Comparison of ENCODE assay signal across 20 cellular contexts in the genomic region with DNA sequence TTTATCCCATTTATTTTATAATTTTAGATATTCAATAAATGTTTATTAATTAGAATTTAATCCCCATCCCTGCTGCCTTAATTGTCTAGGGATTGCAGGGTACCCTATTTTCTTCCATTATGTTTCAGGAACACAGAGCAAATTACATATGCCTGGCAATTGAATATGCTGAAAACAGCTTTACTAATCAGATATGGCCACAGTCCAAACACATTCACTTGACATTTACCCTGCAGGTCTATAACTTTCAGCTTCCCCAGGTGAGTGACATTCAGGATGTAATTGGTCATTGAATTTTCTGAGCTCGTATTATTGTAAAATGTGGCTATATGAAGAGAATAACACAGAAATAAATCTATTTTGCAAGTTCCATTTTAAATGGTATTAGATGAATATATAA.
DNase-seq lines count a peak whose midpoint lies in the region; ATAC-seq and TF ChIP-seq lines count a peak whose summit lies in the region.
"Had no signal": no experiment of that assay in that cellular context is flagged by ENCODE, and none has a peak within 500 bp of the region (broad histone marks: within the 10 kb centered on the region; RNA-seq: fewer than 3 reads in every experiment).

No MANE protein-coding gene starts in this region.

- 7% methylated on average over 1 of the region's 1 CpG for WGBS in SK-N-SH (ENCODE audit: low lambda C conversion rate)

- no peak for TF ChIP-seq CTCF in SK-N-SH (IDR thresholded peaks at IDR 0.05)

- peak in 1 of 2 experiments; percentile 40; a peak in 1 of 4 replicates for TF ChIP-seq EP300 in SK-N-SH (IDR thresholded peaks at IDR 0.05; ENCODE audit: borderline replicate concordance in 1 of 2, low read depth in 1 of 2, low read length in 1 of 2)

- H3K27me3 ChIP-seq in SK-N-SH (ENCODE audit: insufficient read depth), result no peaks in the 10 kb centered on the region
- H3K27me3 ChIP-seq: BE2C had no signal

- no peaks in the 10 kb centered on the region; the same call in 1 of the 2 replicates for H3K9me3 ChIP-seq in SK-N-SH
- H3K9me3 ChIP-seq: BE2C, HAP-1 had no signal

- H2AFZ ChIP-seq in SK-N-SH (ENCODE audit: low read depth), result no peak overlapping the region
- H2AFZ ChIP-seq: GM23338, PC-9 had no signal

- no peaks in the 10 kb centered on the region for H3F3A ChIP-seq in SK-N-SH (replicated peaks; ENCODE audit: insufficient read depth)

- H3K9me2 ChIP-seq in SK-N-SH, result no peaks in the 10 kb centered on the region

- DNase-seq in SK-N-SH (peak; percentile 15), NCI-H1417 (lab: John Stamatoyannopoulos, UW) (peak in 2 of 3 experiments; percentile 50 to 89), NCI-H748 (lab: John Stamatoyannopoulos, UW; ENCODE audit: unreplicated experiment) (peak; percentile 51), HCEC 1CT (no peak), GM03348 (ENCODE audit: low spot score) (no peak), immature natural killer cell (no peak)
- DNase-seq: BE2C, DND-41, KG1, NCI-H1694 treated with DMSO at 0.1 percent for 48 hours, NCI-H2171, NCI-H345, NCI-H524, PC-9, RPMI8226, SHP77 treated with DMSO at 0.1 percent for 48 hours had no signal

- no peaks in the 10 kb centered on the region for H3K79me2 ChIP-seq in SK-N-SH (ENCODE audit: insufficient read depth)

- H3K4me3 Mint-ChIP-seq in immature natural killer cell, result no peak overlapping the region
- H3K4me3 Mint-ChIP-seq: GM23338 had no signal

- H3K4me1 Mint-ChIP-seq in immature natural killer cell, result no peaks in the 10 kb centered on the region
- H3K4me1 Mint-ChIP-seq: GM23338 had no signal

- H4K20me1 ChIP-seq in SK-N-SH (ENCODE audit: insufficient read depth), result no peaks in the 10 kb centered on the region

- peaks cover 0 to 1% (median 0%) of the 10 kb centered on the region in 3 donors for H3K27me3 Mint-ChIP-seq in immature natural killer cell (ENCODE audit: low read depth in 3 of 3)

- no peaks in the 10 kb centered on the region for H3K36me3 Mint-ChIP-seq in immature natural killer cell

- no peak overlapping the region for H3K4me3 ChIP-seq in SK-N-SH (ENCODE audit: low read depth in 2 of 2, low read length in 1 of 2)
- H3K4me3 ChIP-seq: GM23338, HAP-1, PC-9, SK-N-MC had no signal

- no peak overlapping the region for H3K9ac ChIP-seq in SK-N-SH

- no peak overlapping the region for H3K27ac ChIP-seq in SK-N-SH (ENCODE audit: low read depth in 2 of 2, low read length in 1 of 2)
- H3K27ac ChIP-seq: PC-9 had no signal

- no peaks in the 10 kb centered on the region for H3K36me3 ChIP-seq in SK-N-SH (replicated peaks in 1 of 2; ENCODE audit: control insufficient read depth in 1 of 2, insufficient read depth in 2 of 2, low read length in 1 of 2)
- H3K36me3 ChIP-seq: BE2C, HAP-1 had no signal

- CTCF ChIA-PET in SK-N-SH (lab: Yijun Ruan, JAX), result no interaction called here

- no peak for ATAC-seq in SK-N-SH treated with all-trans-retinoic acid at 6 μM for 48 hours
- ATAC-seq: GM23338 had no signal

- no peak overlapping the region for H3K27ac Mint-ChIP-seq in immature natural killer cell
- H3K27ac Mint-ChIP-seq: GM23338 had no signal

- H3K4me2 ChIP-seq in SK-N-SH, result no peak overlapping the region
- H3K4me2 ChIP-seq: GM23338, PC-9 had no signal

- H3K9me3 Mint-ChIP-seq in immature natural killer cell, result peaks cover 0 to 11% (median 0%) of the 10 kb centered on the region in 6 donors
- H3K9me3 Mint-ChIP-seq: GM23338 had no signal

- no peak for TF ChIP-seq RAD21 in SK-N-SH (IDR thresholded peaks at IDR 0.05; ENCODE audit: low read length)

- POLR2A ChIA-PET in SK-N-SH (lab: Yijun Ruan, JAX), result no interaction called here

- no peaks in the 10 kb centered on the region; a peak in 1 of 4 replicates for H3K4me1 ChIP-seq in SK-N-SH (ENCODE audit: control insufficient read depth in 1 of 2, insufficient read depth in 2 of 2, low read depth in 1 of 2, low read length in 1 of 2)
- H3K4me1 ChIP-seq: BE2C, HAP-1 had no signal

TF ChIP-seq in SK-N-SH, 30 proteins besides CTCF, POLR2A, EP300 and RAD21:
- TF ChIP-seq FOXM1 (IDR thresholded peaks at IDR 0.05; ENCODE audit: low read depth) (no peak), GATA2 (CRISPR knock-in tag; IDR thresholded peaks at IDR 0.05) (peak; percentile 70), RCOR1 (IDR thresholded peaks at IDR 0.05; ENCODE audit: low read length) (peak; percentile 17; the same call in 1 of the 2 replicates)

TF ChIP-seq in SK-N-SH treated with all-trans-retinoic acid at 6 μM for 48 hours, 23 proteins besides CTCF, POLR2A, EP300 and RAD21:
- TF ChIP-seq ISL1 (CRISPR knock-in tag; IDR thresholded peaks at IDR 0.05) (no peak), BACH2 (CRISPR knock-in tag; IDR thresholded peaks at IDR 0.05; ENCODE audit: borderline replicate concordance) (no peak), RARB (CRISPR knock-in tag; IDR thresholded peaks at IDR 0.05) (no peak), ZNF8 (CRISPR knock-in tag; IDR thresholded peaks at IDR 0.05) (no peak), ZFP30 (CRISPR knock-in tag; IDR thresholded peaks at IDR 0.05) (no peak), OSR1 (CRISPR knock-in tag; IDR thresholded peaks at IDR 0.05) (no peak), SNAI2 (CRISPR knock-in tag; IDR thresholded peaks at IDR 0.05) (no peak), TSHZ2 (CRISPR knock-in tag; IDR thresholded peaks at IDR 0.05) (no peak), TOX (CRISPR knock-in tag; IDR thresholded peaks at IDR 0.05; ENCODE audit: borderline replicate concordance) (no peak), TCF4 (CRISPR knock-in tag; IDR thresholded peaks at IDR 0.05; ENCODE audit: borderline replicate concordance) (no peak), CSDC2 (CRISPR knock-in tag; IDR thresholded peaks at IDR 0.05) (no peak), ESRRG (CRISPR knock-in tag; IDR thresholded peaks at IDR 0.05) (no peak)
- TF ChIP-seq, protein P1, sequence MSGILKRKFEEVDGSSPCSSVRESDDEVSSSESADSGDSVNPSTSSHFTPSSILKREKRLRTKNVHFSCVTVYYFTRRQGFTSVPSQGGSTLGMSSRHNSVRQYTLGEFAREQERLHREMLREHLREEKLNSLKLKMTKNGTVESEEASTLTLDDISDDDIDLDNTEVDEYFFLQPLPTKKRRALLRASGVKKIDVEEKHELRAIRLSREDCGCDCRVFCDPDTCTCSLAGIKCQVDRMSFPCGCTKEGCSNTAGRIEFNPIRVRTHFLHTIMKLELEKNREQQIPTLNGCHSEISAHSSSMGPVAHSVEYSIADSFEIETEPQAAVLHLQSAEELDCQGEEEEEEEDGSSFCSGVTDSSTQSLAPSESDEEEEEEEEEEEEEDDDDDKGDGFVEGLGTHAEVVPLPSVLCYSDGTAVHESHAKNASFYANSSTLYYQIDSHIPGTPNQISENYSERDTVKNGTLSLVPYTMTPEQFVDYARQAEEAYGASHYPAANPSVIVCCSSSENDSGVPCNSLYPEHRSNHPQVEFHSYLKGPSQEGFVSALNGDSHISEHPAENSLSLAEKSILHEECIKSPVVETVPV (CRISPR knock-in tag; IDR thresholded peaks at IDR 0.05), result no peak
- TF ChIP-seq, protein P2, sequence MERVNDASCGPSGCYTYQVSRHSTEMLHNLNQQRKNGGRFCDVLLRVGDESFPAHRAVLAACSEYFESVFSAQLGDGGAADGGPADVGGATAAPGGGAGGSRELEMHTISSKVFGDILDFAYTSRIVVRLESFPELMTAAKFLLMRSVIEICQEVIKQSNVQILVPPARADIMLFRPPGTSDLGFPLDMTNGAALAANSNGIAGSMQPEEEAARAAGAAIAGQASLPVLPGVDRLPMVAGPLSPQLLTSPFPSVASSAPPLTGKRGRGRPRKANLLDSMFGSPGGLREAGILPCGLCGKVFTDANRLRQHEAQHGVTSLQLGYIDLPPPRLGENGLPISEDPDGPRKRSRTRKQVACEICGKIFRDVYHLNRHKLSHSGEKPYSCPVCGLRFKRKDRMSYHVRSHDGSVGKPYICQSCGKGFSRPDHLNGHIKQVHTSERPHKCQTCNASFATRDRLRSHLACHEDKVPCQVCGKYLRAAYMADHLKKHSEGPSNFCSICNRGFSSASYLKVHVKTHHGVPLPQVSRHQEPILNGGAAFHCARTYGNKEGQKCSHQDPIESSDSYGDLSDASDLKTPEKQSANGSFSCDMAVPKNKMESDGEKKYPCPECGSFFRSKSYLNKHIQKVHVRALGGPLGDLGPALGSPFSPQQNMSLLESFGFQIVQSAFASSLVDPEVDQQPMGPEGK (CRISPR knock-in tag; IDR thresholded peaks at IDR 0.05; ENCODE audit: borderline replicate concordance), result no peak

Comparison
In these comparisons a context has a peak if more than half of its experiments do, and no peak if none do; other contexts are left out.
1. DNase-seq: peak in SK-N-SH (single experiment), NCI-H1417 (2 of 3) and NCI-H748 (single experiment); none in HCEC 1CT (single experiment), GM03348 (single experiment) and immature natural killer cell (0 of 3).